8 cellular contexts compared by ENCODE assay signal in the genomic region with DNA sequence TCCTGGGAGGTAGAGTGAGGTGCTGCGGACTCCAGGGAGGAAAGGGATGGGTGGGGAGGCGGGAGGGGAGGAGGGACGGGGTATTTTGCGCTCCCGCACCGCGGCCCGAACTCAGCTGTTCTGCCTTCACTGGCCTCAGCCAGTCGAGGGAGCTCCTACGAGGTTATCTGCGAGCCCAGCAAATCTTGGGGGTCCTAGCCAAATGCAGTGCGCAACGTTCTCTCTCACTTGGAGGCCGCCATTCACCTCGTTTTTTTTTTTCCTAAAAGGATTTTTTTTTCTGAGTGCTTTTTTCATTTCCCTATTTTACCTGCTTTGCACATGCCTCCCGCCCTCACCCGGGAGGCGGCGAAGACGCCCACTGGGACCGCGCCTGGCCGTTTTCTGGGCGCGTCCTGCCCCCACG. TPM values are rescaled to one million over a fixed set of nuclear protein-coding genes. Genes with fewer than 3 reads are reported as not detected.
DNase-seq lines count a peak whose midpoint lies in the region; ATAC-seq and TF ChIP-seq lines count a peak whose summit lies in the region.

No MANE protein-coding gene starts in this region.

- peaks cover 32% of the 10 kb centered on the region for H3K4me1 Mint-ChIP-seq in activated naive CD8-positive, alpha-beta T cell treated with anti-CD3 and anti-CD28 coated beads, Interleukin-2, amount 10 ng/mL, durations not matched to agents 7 days and 5 days

- H3K4me3 ChIP-seq in left ventricle myocardium inferior (peak overlapping the region; percentile 92), kidney epithelial cell (ENCODE audit: low read depth, low read length) (peak overlapping the region; percentile 48), tibial nerve (peak overlapping the region; percentile 67 to 92 (median 82))

- peaks cover 39% of the 10 kb centered on the region for H3K27me3 ChIP-seq in left ventricle myocardium inferior (ENCODE audit: low read depth)
- H3K27me3 ChIP-seq in kidney epithelial cell (ENCODE audit: control insufficient read depth, insufficient read depth, low read length) = peaks cover 16% of the 10 kb centered on the region
- peaks cover 0 to 23% of the 10 kb centered on the region in 2 donors for H3K27me3 ChIP-seq in tibial nerve

- H3K27ac ChIP-seq in left ventricle myocardium inferior (replicated peaks) (peak overlapping the region; percentile 92), tibial nerve (peak overlapping the region in 2 of 4 donors; percentile 79 to 89)

- H3K9me3 ChIP-seq in left ventricle myocardium inferior (replicated peaks) = no peaks in the 10 kb centered on the region
- no peaks in the 10 kb centered on the region for H3K9me3 ChIP-seq in tibial nerve

- no peak for ATAC-seq in Right ventricle myocardium inferior
- ATAC-seq in activated naive CD8-positive, alpha-beta T cell treated with anti-CD3 and anti-CD28 coated beads, Interleukin-2, amount 10 ng/mL, durations not matched to agents 7 days and 5 days (ENCODE audit: low read depth) = no peak
- ATAC-seq in GM19023 (IDR thresholded peaks at IDR 0.05; ENCODE audit: unreplicated experiment) = no peak

- H3K36me3 ChIP-seq in left ventricle myocardium inferior (peaks cover 10% of the 10 kb centered on the region), kidney epithelial cell (ENCODE audit: control insufficient read depth, insufficient read depth, low read length) (no peaks in the 10 kb centered on the region), tibial nerve (peaks cover 0 to 8% (median 3%) of the 10 kb centered on the region in 3 donors)

- peaks cover 51% of the 10 kb centered on the region for H3K27me3 Mint-ChIP-seq in activated naive CD8-positive, alpha-beta T cell treated with anti-CD3 and anti-CD28 coated beads, Interleukin-2, amount 10 ng/mL, durations not matched to agents 7 days and 5 days

- intact Hi-C loops in left ventricle myocardium inferior (cut with micrococcal nuclease) = no loop called here
- intact Hi-C loops in Right ventricle myocardium inferior (cut with DNase I) = loop anchor here (5.0 to 10.0 kb wide), 2 partner anchors 37 to 305 kb away; no protein-coding TSS in a partner anchor

- POLR2A ChIA-PET in activated naive CD8-positive, alpha-beta T cell treated with anti-CD3 and anti-CD28 coated beads, Interleukin-2, amount 10 ng/mL, durations not matched to agents 7 days and 5 days (lab: Charles Lee) = interaction anchor here (1.4 kb wide), 1 partner anchor 442 kb away, joined by 4 read pairs; a partner anchor contains a TSS

- H3K4me3 Mint-ChIP-seq in activated naive CD8-positive, alpha-beta T cell treated with anti-CD3 and anti-CD28 coated beads, Interleukin-2, amount 10 ng/mL, durations not matched to agents 7 days and 5 days = peak overlapping the region; percentile 78

- no peak for TF ChIP-seq EP300 in tibial nerve (IDR thresholded peaks at IDR 0.05)

- H3K4me1 ChIP-seq in left ventricle myocardium inferior (peaks cover 70% of the 10 kb centered on the region), tibial nerve (peaks cover 0 to 60% (median 43%) of the 10 kb centered on the region in 4 donors)

- no peaks in the 10 kb centered on the region for H3K9me3 Mint-ChIP-seq in activated naive CD8-positive, alpha-beta T cell treated with anti-CD3 and anti-CD28 coated beads, Interleukin-2, amount 10 ng/mL, durations not matched to agents 7 days and 5 days

- TF ChIP-seq CTCF in left ventricle myocardium inferior (IDR thresholded peaks at IDR 0.05; ENCODE audit: borderline replicate concordance) (no peak), kidney epithelial cell (IDR thresholded peaks at IDR 0.05; ENCODE audit: insufficient read depth, low read length, poor library complexity, severe bottlenecking) (no peak), tibial nerve (IDR thresholded peaks at IDR 0.05) (no peak)

- peak; percentile 16 for DNase-seq in left ventricle myocardium inferior
- DNase-seq in Right ventricle myocardium inferior (ENCODE audit: missing footprints) = no peak
- DNase-seq in activated naive CD8-positive, alpha-beta T cell treated with anti-CD3 and anti-CD28 coated beads, Interleukin-2, amount 10 ng/mL, durations not matched to agents 7 days and 5 days = no peak
- no peak for DNase-seq in kidney epithelial cell (ENCODE audit: low read depth)
- no peak for DNase-seq in tibial nerve (ENCODE audit: low spot score in 2 of 2)
- DNase-seq in hepatic stellate cell (ENCODE audit: low spot score) = no peak
- no peak for DNase-seq in AML-193 (lab: John Stamatoyannopoulos, UW)

- H3K27ac Mint-ChIP-seq in activated naive CD8-positive, alpha-beta T cell treated with anti-CD3 and anti-CD28 coated beads, Interleukin-2, amount 10 ng/mL, durations not matched to agents 7 days and 5 days = no peak overlapping the region

- peaks cover 4% of the 10 kb centered on the region for H3K36me3 Mint-ChIP-seq in activated naive CD8-positive, alpha-beta T cell treated with anti-CD3 and anti-CD28 coated beads, Interleukin-2, amount 10 ng/mL, durations not matched to agents 7 days and 5 days

- WGBS in tibial nerve, 2 donors = 13 to 14% methylated on average over 26 of the region's 26 CpGs

- no peak for TF ChIP-seq POLR2A in tibial nerve (IDR thresholded peaks at IDR 0.05)

RNA-seq across cellular contexts. Expression of a gene that starts 0.9 kb away (rescaled TPM):
- total RNA-seq in left ventricle myocardium inferior = 8.4 TPM
- total RNA-seq in Right ventricle myocardium inferior = 9.1 TPM
- total RNA-seq in activated naive CD8-positive, alpha-beta T cell treated with anti-CD3 and anti-CD28 coated beads, Interleukin-2, amount 10 ng/mL, durations not matched to agents 7 days and 5 days = 10 to 100 TPM; 17.2 to 21.1 TPM
- total RNA-seq in kidney epithelial cell = 13.8 and 17.5 TPM in 2 replicates
- 10 to 100 TPM in 3 of 4 donors, 1 to 10 TPM in 1; 8.7 to 36.5 (median 25.8) TPM for total RNA-seq in tibial nerve
